ENCODE assay signal across 8 cellular contexts in genomic region chr2:188369365-188369764, GRCh38.
DNase-seq lines count a peak whose midpoint lies in the region; ATAC-seq, FAIRE-seq and TF ChIP-seq lines count a peak whose summit lies in the region.

No MANE protein-coding gene starts in this region.

- no peaks in the 10 kb centered on the region for H3K4me1 ChIP-seq in DND-41 (ENCODE audit: insufficient read depth, low read length)
- no peaks in the 10 kb centered on the region for H3K4me1 ChIP-seq in NT2/D1 (ENCODE audit: insufficient read depth, insufficient read length)
- peaks cover 0 to 17% (median 3%) of the 10 kb centered on the region in 4 experiments; a peak in 5 of 7 replicates for H3K4me1 ChIP-seq in H1 (replicated peaks in 1 of 4; ENCODE audit: control insufficient read depth in 3 of 4, insufficient read depth in 4 of 4, low read length in 3 of 4)
- H3K4me1 ChIP-seq in mesenchymal stem cell (ENCODE audit: control insufficient read depth, insufficient read depth, low read depth, low read length): peaks cover 2% of the 10 kb centered on the region

- no peak overlapping the region for H2AFZ ChIP-seq in DND-41 (ENCODE audit: low read depth, low read length)
- no peak overlapping the region for H2AFZ ChIP-seq in H1 (ENCODE audit: low read length)
- no peak overlapping the region for H2AFZ ChIP-seq in mesenchymal stem cell (ENCODE audit: low read depth, low read length)

- H4K5ac ChIP-seq in H1 (ENCODE audit: insufficient read length, low read depth, low read length): no peak overlapping the region

- no peak overlapping the region for H2BK5ac ChIP-seq in H1 (ENCODE audit: low read depth, low read length)
- H2BK5ac ChIP-seq in mesenchymal stem cell (ENCODE audit: low read depth, low read length, poor library complexity, severe bottlenecking): no peak overlapping the region

- H3K79me2 ChIP-seq in DND-41 (ENCODE audit: insufficient read depth, low read length): no peaks in the 10 kb centered on the region
- peaks cover 11 to 93% of the 10 kb centered on the region in 2 experiments for H3K79me2 ChIP-seq in H1 (ENCODE audit: control insufficient read depth in 1 of 2, insufficient read depth in 2 of 2, low read length in 2 of 2)

- H3K27ac ChIP-seq in DND-41 (ENCODE audit: low read length) (no peak overlapping the region), H1 (ENCODE audit: low read depth, low read length) (no peak overlapping the region), mesenchymal stem cell (ENCODE audit: low read length, poor library complexity, severe bottlenecking) (no peak overlapping the region)
- H3K27ac ChIP-seq in CD4-positive, alpha-beta T cell (ENCODE audit: low read depth, low read length): no peak overlapping the region

- H3K4me3 Mint-ChIP-seq in CD4-positive, alpha-beta T cell: no peak overlapping the region

- no peaks in the 10 kb centered on the region for H3K4me1 Mint-ChIP-seq in CD4-positive, alpha-beta T cell (ENCODE audit: low read depth)

- no peak overlapping the region for H3K56ac ChIP-seq in H1 (replicated peaks; ENCODE audit: insufficient read length, low read depth, low read length)

- peak; percentile 54 for TF ChIP-seq CTCF in DND-41 (IDR thresholded peaks at IDR 0.05; ENCODE audit: borderline replicate concordance, extremely low read depth, low read length, poor library complexity, severe bottlenecking)
- peak; percentile 36 to 71 (median 63) for TF ChIP-seq CTCF in H1 (IDR thresholded peaks at IDR 0.05; ENCODE audit: control extremely low read depth in 1 of 3, insufficient read depth in 1 of 3, low read depth in 1 of 3, low read length in 3 of 3)
- no peak for TF ChIP-seq CTCF in CD4-positive, alpha-beta T cell (IDR thresholded peaks at IDR 0.05)

- no peaks in the 10 kb centered on the region for H3K36me3 ChIP-seq in DND-41 (ENCODE audit: insufficient read depth, low read length)
- no peaks in the 10 kb centered on the region for H3K36me3 ChIP-seq in NT2/D1 (ENCODE audit: insufficient read depth, insufficient read length, low read length)
- no peaks in the 10 kb centered on the region for H3K36me3 ChIP-seq in H1 (ENCODE audit: control insufficient read depth in 2 of 4, insufficient read depth in 4 of 4, low read length in 3 of 4)
- H3K36me3 ChIP-seq in mesenchymal stem cell (ENCODE audit: control insufficient read depth in 1 of 2, insufficient read depth in 2 of 2, low read depth in 1 of 2, low read length in 2 of 2): no peaks in the 10 kb centered on the region

- H3K14ac ChIP-seq in H1 (ENCODE audit: insufficient read length) (no peak overlapping the region), mesenchymal stem cell (ENCODE audit: low read length in 2 of 2) (no peak overlapping the region)

- intact Hi-C loops in CD4-positive, alpha-beta T cell (cut with DNase I, micrococcal nuclease): loop anchor here in 1 of 2 experiments (5.0 kb wide), 1 partner anchor 1507 kb away; no protein-coding TSS in a partner anchor

- H4K20me1 ChIP-seq in DND-41 (ENCODE audit: insufficient read depth, low read length): no peaks in the 10 kb centered on the region
- H4K20me1 ChIP-seq in H1 (replicated peaks in 1 of 2; ENCODE audit: control insufficient read depth in 1 of 2, insufficient read depth in 2 of 2, low read length in 2 of 2): peaks cover under 1 to 4% of the 10 kb centered on the region in 2 experiments

- H4K8ac ChIP-seq in H1 (ENCODE audit: extremely low read depth, insufficient read depth, low read length) (no peak overlapping the region), mesenchymal stem cell (ENCODE audit: low read length) (no peak overlapping the region)

- 88% methylated on average over 3 of the region's 3 CpGs; no CpG with 5 or more reads in 1 of the 2 experiments for WGBS in H1 (ENCODE audit: extremely low coverage in 1 of 2, insufficient coverage in 1 of 2, insufficient read length in 1 of 2, insufficient replicate concordance in 2 of 2, low coverage in 1 of 2, low lambda C conversion rate in 2 of 2, missing lambda C conversion rate in 1 of 2), 2 experiments
- WGBS in mesenchymal stem cell: 51% methylated on average over 2 of the region's 3 CpGs

- POLR2A ChIA-PET in H1 (lab: Charles Lee; ENCODE audit: partially characterized antibody): interaction anchor here (1.1 to 3.5 kb wide), 2 partner anchors 65 to 77 kb away, joined by 5 to 18 read pairs; partner anchors contain the start of gene GULP1
- POLR2A ChIA-PET in CD4-positive, alpha-beta T cell (lab: Charles Lee): no interaction called here

- DNase-seq in DND-41 (no peak), GM19238 (ENCODE audit: insufficient read length, low spot score) (peak; percentile 1), NT2/D1 (ENCODE audit: low read depth, low spot score) (peak; percentile 15), H1 (ENCODE audit: low read depth in 1 of 2, low spot score in 2 of 2) (no peak), mesenchymal stem cell (peak; percentile 57), cerebellar nuclear complex (lab: John Stamatoyannopoulos, UW) (no peak)
- DNase-seq in CD4-positive, alpha-beta T cell: no peak

- no peaks in the 10 kb centered on the region for H3K27me3 Mint-ChIP-seq in CD4-positive, alpha-beta T cell

- peak; percentile 72 for FAIRE-seq in H1 (lab: Jason Lieb, UNC)

- no peaks in the 10 kb centered on the region for H3K9me3 Mint-ChIP-seq in CD4-positive, alpha-beta T cell

- H3K9me3 ChIP-seq in DND-41 (ENCODE audit: insufficient read depth, low read length, severe bottlenecking): no peaks in the 10 kb centered on the region
- no peaks in the 10 kb centered on the region for H3K9me3 ChIP-seq in NT2/D1 (ENCODE audit: insufficient read depth, low read length)
- H3K9me3 ChIP-seq in H1 (ENCODE audit: insufficient read depth in 2 of 2, low read depth in 1 of 2, low read length in 1 of 2): no peaks in the 10 kb centered on the region
- H3K9me3 ChIP-seq in mesenchymal stem cell (ENCODE audit: control insufficient read depth, low read length): no peaks in the 10 kb centered on the region
- H3K9me3 ChIP-seq in CD4-positive, alpha-beta T cell (ENCODE audit: control insufficient read depth, low read length): no peaks in the 10 kb centered on the region

- H3K4me2 ChIP-seq in DND-41 (ENCODE audit: insufficient read depth, low read length): no peak overlapping the region
- H3K4me2 ChIP-seq in H1 (ENCODE audit: insufficient read depth in 1 of 2, low read depth in 2 of 2, low read length in 2 of 2): no peak overlapping the region
- no peak overlapping the region for H3K4me2 ChIP-seq in mesenchymal stem cell (ENCODE audit: low read length, poor library complexity, severe bottlenecking)

- H3K4me3 ChIP-seq in DND-41 (ENCODE audit: low read depth in 1 of 2, low read length in 2 of 2) (no peak overlapping the region), NT2/D1 (ENCODE audit: insufficient read length, low read depth) (no peak overlapping the region), H1 (ENCODE audit: extremely low read depth in 1 of 4, insufficient read depth in 2 of 4, low read depth in 3 of 4, low read length in 4 of 4) (no peak overlapping the region), mesenchymal stem cell (ENCODE audit: insufficient read depth in 1 of 2, low read depth in 1 of 2, low read length in 2 of 2) (no peak overlapping the region)

- H3K27me3 ChIP-seq in DND-41 (ENCODE audit: insufficient read depth, low read length, poor library complexity) (no peaks in the 10 kb centered on the region), NT2/D1 (ENCODE audit: insufficient read depth, insufficient read length) (no peaks in the 10 kb centered on the region), H1 (replicated peaks in 1 of 4; ENCODE audit: control insufficient read depth in 3 of 4, extremely low read depth in 1 of 4, insufficient read depth in 3 of 4, low read length in 3 of 4) (no peaks in the 10 kb centered on the region), mesenchymal stem cell (ENCODE audit: control insufficient read depth in 1 of 2, insufficient read depth in 1 of 2, low read length in 2 of 2) (no peaks in the 10 kb centered on the region)
- H3K27me3 ChIP-seq in CD4-positive, alpha-beta T cell (ENCODE audit: control insufficient read depth, insufficient read depth, low read length): no peaks in the 10 kb centered on the region

- peaks cover 11% of the 10 kb centered on the region for H3K79me1 ChIP-seq in H1 (ENCODE audit: low read depth, low read length)
- peaks cover 22% of the 10 kb centered on the region for H3K79me1 ChIP-seq in mesenchymal stem cell (replicated peaks; ENCODE audit: low read length, poor library complexity, severe bottlenecking)

- H2BK15ac ChIP-seq in H1 (ENCODE audit: low read length) (no peak overlapping the region), mesenchymal stem cell (ENCODE audit: low read depth, poor library complexity, severe bottlenecking) (no peak overlapping the region)

- H3K4ac ChIP-seq in H1 (replicated peaks; ENCODE audit: insufficient read length, low read depth, low read length) (no peak overlapping the region), mesenchymal stem cell (ENCODE audit: low read depth in 1 of 2, low read length in 2 of 2) (no peak overlapping the region)

- TF ChIP-seq EP300 in H1 (IDR thresholded peaks at IDR 0.05; ENCODE audit: borderline replicate concordance in 1 of 2, low read depth in 2 of 2, low read length in 2 of 2): no peak

- H3K9ac ChIP-seq in DND-41 (ENCODE audit: low read depth, low read length): no peak overlapping the region
- no peak overlapping the region for H3K9ac ChIP-seq in NT2/D1 (ENCODE audit: insufficient read length, low read depth)
- H3K9ac ChIP-seq in H1 (replicated peaks in 1 of 4; ENCODE audit: extremely low read depth in 1 of 4, low read depth in 3 of 4, low read length in 3 of 4): no peak overlapping the region
- no peak overlapping the region for H3K9ac ChIP-seq in mesenchymal stem cell (ENCODE audit: low read length)

- TF ChIP-seq RAD21 in H1 (IDR thresholded peaks at IDR 0.05 in 1 of 2, conservative IDR thresholded peaks at IDR 0.05 in 1 of 2; ENCODE audit: low read depth in 2 of 2, low read length in 2 of 2): peak; percentile 58 to 69

- no peak overlapping the region for H2BK20ac ChIP-seq in H1 (ENCODE audit: low read length)

- H3K23ac ChIP-seq in H1 (ENCODE audit: insufficient read length) (no peak overlapping the region), mesenchymal stem cell (ENCODE audit: low read length in 2 of 2) (no peak overlapping the region)

- H2BK12ac ChIP-seq in H1 (ENCODE audit: low read depth, low read length): no peak overlapping the region
- no peak overlapping the region for H2BK12ac ChIP-seq in mesenchymal stem cell (ENCODE audit: low read length in 2 of 2)

- CTCF ChIA-PET in H1 (lab: Charles Lee; ENCODE audit: partially characterized antibody): interaction anchor here (0.8 to 3.2 kb wide), 27 partner anchors 8 to 869 kb away, joined by 3 to 16 read pairs (median 4); partner anchors contain the start of gene GULP1
- CTCF ChIA-PET in CD4-positive, alpha-beta T cell (lab: Charles Lee): no interaction called here

- no peak overlapping the region for H4K91ac ChIP-seq in H1 (replicated peaks; ENCODE audit: insufficient read length, low read length)
- H4K91ac ChIP-seq in mesenchymal stem cell (ENCODE audit: low read length): no peak overlapping the region

- H3K18ac ChIP-seq in H1 (ENCODE audit: extremely low read depth, low read length): no peak overlapping the region
- no peak overlapping the region for H3K18ac ChIP-seq in mesenchymal stem cell (ENCODE audit: low read depth in 1 of 2, low read length in 2 of 2)

- ATAC-seq in DND-41 (ENCODE audit: insufficient read depth, low read depth) (peak; percentile 54; the same call in 1 of the 3 replicates), HG03108 (IDR thresholded peaks at IDR 0.05; ENCODE audit: unreplicated experiment) (peak; percentile 60)
- ATAC-seq in CD4-positive, alpha-beta T cell (ENCODE audit: poor library complexity): no peak

- no peak overlapping the region for H3K27ac Mint-ChIP-seq in CD4-positive, alpha-beta T cell

- no peak for TF ChIP-seq POLR2A in H1 (IDR thresholded peaks at IDR 0.05; ENCODE audit: control extremely low read depth in 1 of 2, low read depth in 2 of 2, low read length in 2 of 2)

- no peaks in the 10 kb centered on the region for H3K36me3 Mint-ChIP-seq in CD4-positive, alpha-beta T cell (ENCODE audit: low read depth)

- H2BK120ac ChIP-seq in H1 (replicated peaks; ENCODE audit: low read depth, low read length): no peak overlapping the region
- no peak overlapping the region for H2BK120ac ChIP-seq in mesenchymal stem cell (ENCODE audit: low read depth, low read length)

- H3K23me2 ChIP-seq in H1 (ENCODE audit: low read depth, low read length): no peaks in the 10 kb centered on the region

- H2AK5ac ChIP-seq in H1 (ENCODE audit: low read depth, low read length) (no peak overlapping the region), mesenchymal stem cell (ENCODE audit: low read length, severe bottlenecking) (no peak overlapping the region)

Comparison
In these comparisons a context has a peak if more than half of its experiments do, and no peak if none do; other contexts are left out.
1. DNase-seq: peak in GM19238 (single experiment), NT2/D1 (single experiment) and mesenchymal stem cell (single experiment); none in DND-41 (single experiment), H1 (0 of 2), cerebellar nuclear complex (0 of 2) and CD4-positive, alpha-beta T cell (0 of 10).